10 cellular contexts compared by ENCODE assay signal in the genomic region with DNA sequence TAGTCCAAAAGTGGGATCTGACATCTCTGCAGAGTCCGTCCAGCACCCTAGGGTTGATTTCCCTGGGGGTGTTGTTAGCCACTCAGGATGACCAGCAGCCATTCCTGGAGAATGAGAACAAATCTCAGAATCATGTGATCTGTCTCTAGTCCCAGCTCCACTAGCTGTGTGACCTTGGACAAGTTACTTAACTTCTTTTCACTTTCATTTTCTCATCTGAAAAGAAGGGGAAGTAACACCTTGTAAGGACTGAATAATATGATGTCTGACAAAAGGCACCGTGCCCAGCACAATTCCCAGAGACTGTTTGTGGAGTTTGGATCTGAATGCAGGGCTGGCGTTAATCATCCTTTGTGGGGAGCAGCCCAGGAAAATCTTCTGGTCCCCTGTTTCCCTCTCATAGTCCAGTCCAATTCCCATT. TPM values are rescaled to one million over a fixed set of nuclear protein-coding genes. Genes with fewer than 3 reads are reported as not detected.
A peak's percentile ranks its signal among the peaks of the same experiment; 100 is the strongest.
DNase-seq lines count a peak whose midpoint lies in the region; ATAC-seq and TF ChIP-seq lines count a peak whose summit lies in the region.
"Had no signal": no experiment of that assay in that cellular context is flagged by ENCODE, and none has a peak within 500 bp of the region (broad histone marks: within the 10 kb centered on the region; RNA-seq: fewer than 3 reads in every experiment).

No MANE protein-coding gene starts in this region.

- DNase-seq in GM13976 (ENCODE audit: low spot score) (peak; percentile 34), islet precursor cell (peak; percentile 18), GDM1 (lab: John Stamatoyannopoulos, UW) (no peak), GM23338 (ENCODE audit: low spot score) (no peak), breast epithelium (ENCODE audit: low spot score in 2 of 2) (no peak), H7 (no peak)
- DNase-seq: esophagus squamous epithelium, NCI-H146 had no signal

- no peaks in the 10 kb centered on the region for H4K20me1 ChIP-seq in GM23338 (replicated peaks; ENCODE audit: insufficient read depth)

- no peaks in the 10 kb centered on the region for H3K36me3 Mint-ChIP-seq in GM23338 (ENCODE audit: low read depth)

- H3K27me3 ChIP-seq in GM23338 (ENCODE audit: insufficient read depth) (no peaks in the 10 kb centered on the region), breast epithelium (no peaks in the 10 kb centered on the region), H7 (ENCODE audit: control insufficient read depth, insufficient read depth, low read length) (no peaks in the 10 kb centered on the region)
- H3K27me3 ChIP-seq: esophagus squamous epithelium had no signal

- no peaks in the 10 kb centered on the region for H3K36me3 ChIP-seq in GM23338 (ENCODE audit: insufficient read depth)
- H3K36me3 ChIP-seq in breast epithelium: no peaks in the 10 kb centered on the region
- H3K36me3 ChIP-seq in H7 (replicated peaks; ENCODE audit: control insufficient read depth, insufficient read depth, low read length): no peaks in the 10 kb centered on the region
- H3K36me3 ChIP-seq: esophagus squamous epithelium had no signal

- H3K4me1 Mint-ChIP-seq in GM23338: peaks cover 5% of the 10 kb centered on the region; the same call in 2 of the 3 replicates

- H3K27me3 Mint-ChIP-seq in GM23338 (ENCODE audit: insufficient read depth, low read depth, poor library complexity): no peaks in the 10 kb centered on the region

- H3K9me3 ChIP-seq in breast epithelium: no peaks in the 10 kb centered on the region
- H3K9me3 ChIP-seq: esophagus squamous epithelium had no signal

- ATAC-seq in GM21423 (IDR thresholded peaks at IDR 0.05; ENCODE audit: unreplicated experiment): peak; percentile 88
- peak; percentile 86 for ATAC-seq in HG03442 (IDR thresholded peaks at IDR 0.05; ENCODE audit: unreplicated experiment)
- no peak for ATAC-seq in GM23338

- H3K4me3 ChIP-seq in GM23338 (no peak overlapping the region), breast epithelium (no peak overlapping the region), H7 (ENCODE audit: insufficient read depth, low read depth, low read length) (no peak overlapping the region)
- H3K4me3 ChIP-seq: esophagus squamous epithelium had no signal

- H3K4me1 ChIP-seq in GM23338 (ENCODE audit: insufficient read depth): no peaks in the 10 kb centered on the region
- H3K4me1 ChIP-seq in breast epithelium: peaks cover 0 to 4% of the 10 kb centered on the region in 2 donors

- H3K4me3 Mint-ChIP-seq in GM23338: no peak overlapping the region

- H3K4me2 ChIP-seq in GM23338: no peak overlapping the region

- no peaks in the 10 kb centered on the region for H3K79me2 ChIP-seq in GM23338 (replicated peaks; ENCODE audit: insufficient read depth)

- no peak overlapping the region for H3K27ac Mint-ChIP-seq in GM23338

- no peak overlapping the region for H2AFZ ChIP-seq in GM23338

- no peaks in the 10 kb centered on the region for H3F3A ChIP-seq in GM23338 (replicated peaks; ENCODE audit: low read depth)

- in situ Hi-C loops in GM13976 (cut with MboI; ENCODE audit: low sequenced_read_pairs, unreplicated experiment): no loop called here

- intact Hi-C loops in breast epithelium (cut with DNase I; ENCODE audit: low total_unique reads): no loop called here

- no peaks in the 10 kb centered on the region for H3K9me3 Mint-ChIP-seq in GM23338

- no peak for TF ChIP-seq CTCF in GM13976 (IDR thresholded peaks at IDR 0.05; ENCODE audit: borderline replicate concordance, control extremely low read depth, extremely low read depth, insufficient read depth, missing control alignments)
- no peak for TF ChIP-seq CTCF in GM23338 (conservative IDR thresholded peaks at IDR 0.05; ENCODE audit: low read depth in 2 of 2)
- TF ChIP-seq CTCF in breast epithelium (IDR thresholded peaks at IDR 0.05): no peak

- no peak overlapping the region for H3K27ac ChIP-seq in GM23338 (ENCODE audit: low read depth)
- no peak overlapping the region for H3K27ac ChIP-seq in breast epithelium

- no peak for TF ChIP-seq POLR2A in breast epithelium (IDR thresholded peaks at IDR 0.05)

- H3K9me2 ChIP-seq in GM23338 (ENCODE audit: insufficient read depth): no peaks in the 10 kb centered on the region

TF ChIP-seq in GM23338, 12 proteins besides CTCF, POLR2A, EP300 and RAD21:
- TF ChIP-seq EZH2phosphoT487 (IDR thresholded peaks at IDR 0.05; ENCODE audit: unreplicated experiment) (no peak), ZNF331 (CRISPR knock-in tag; IDR thresholded peaks at IDR 0.05; ENCODE audit: low read depth) (no peak), NANOG (IDR thresholded peaks at IDR 0.05; ENCODE audit: borderline replicate concordance) (no peak), STAT1 (IDR thresholded peaks at IDR 0.05; ENCODE audit: unreplicated experiment) (no peak), JUNB (IDR thresholded peaks at IDR 0.05; ENCODE audit: unreplicated experiment) (no peak), POLR2AphosphoS5 (IDR thresholded peaks at IDR 0.05; ENCODE audit: low read depth) (no peak), EZH2 (IDR thresholded peaks at IDR 0.05; ENCODE audit: low read depth, unreplicated experiment) (no peak)

RNA-seq across cellular contexts. Expression of gene MTURN, which starts 44.2 kb away (rescaled TPM):
- total RNA-seq in GM23338 (2014; rRNA removed; shearing (Covaris generic)): 4.7 and 8.7 TPM in 2 replicates
- polyA plus RNA-seq in GM23338 (2016; fragmentation: Nextera tagmentation; extraction: Ambion mirVana): 3.0 and 3.1 TPM in 2 replicates
- 100 to 1,000 TPM in 1 of 3 donors, 10 to 100 TPM in 2; 56.0 to 199 (median 62.5) TPM for total RNA-seq in breast epithelium
- total RNA-seq in H7 (2014; rRNA removed; shearing (Covaris generic)): 1.1 and 2.3 TPM in 2 replicates

Comparison
In these comparisons a context has a peak if more than half of its experiments do, and no peak if none do; other contexts are left out.
1. DNase-seq: peak in GM13976 (single experiment) and islet precursor cell (single experiment); none in GDM1 (single experiment), GM23338 (single experiment), breast epithelium (0 of 2) and H7 (single experiment).